ENCODE assay signal across 1 cellular context in the genomic region with DNA sequence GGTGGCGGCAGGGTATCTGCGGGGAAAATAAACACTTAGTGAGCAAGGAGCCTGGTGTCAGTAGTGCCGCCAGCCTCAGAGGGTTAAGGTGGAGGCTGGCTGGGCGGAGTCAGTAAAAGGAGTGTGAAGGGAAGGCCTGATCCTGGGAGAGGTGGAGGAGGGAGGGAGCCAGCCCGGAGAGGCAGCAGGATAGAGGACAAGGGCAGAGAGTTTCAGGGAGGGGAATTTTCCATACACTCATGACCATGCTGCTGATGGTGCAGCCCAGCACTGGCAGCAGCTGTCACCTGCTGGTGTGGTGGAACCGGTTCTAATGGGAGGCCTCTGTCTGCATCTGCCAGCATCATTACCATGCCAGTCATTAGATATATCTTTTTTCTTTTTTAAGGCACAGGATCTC.
TF ChIP-seq lines count a peak whose summit lies in the region.

No MANE protein-coding gene starts in this region.

TF ChIP-seq in IMR-90, 13 proteins besides CTCF, POLR2A, EP300 and RAD21:
- TF ChIP-seq MAFK (IDR thresholded peaks at IDR 0.05; ENCODE audit: low read depth, low read length) (no peak), CHD1 (IDR thresholded peaks at IDR 0.05; ENCODE audit: low read depth, low read length) (no peak), SMC3 (IDR thresholded peaks at IDR 0.05; ENCODE audit: low read depth, low read length) (no peak), NFE2L2 (IDR thresholded peaks at IDR 0.05; ENCODE audit: low read depth, low read length) (no peak), FOS (IDR thresholded peaks at IDR 0.05; ENCODE audit: low read depth, low read length) (no peak), BHLHE40 (IDR thresholded peaks at IDR 0.05; ENCODE audit: low read depth, low read length) (no peak), MAZ (IDR thresholded peaks at IDR 0.05; ENCODE audit: borderline replicate concordance, low read depth, low read length) (no peak), MXI1 (IDR thresholded peaks at IDR 0.05; ENCODE audit: borderline replicate concordance, low read depth, low read length) (no peak), RCOR1 (IDR thresholded peaks at IDR 0.05; ENCODE audit: insufficient replicate concordance, low read length) (no peak), RFX5 (IDR thresholded peaks at IDR 0.05; ENCODE audit: low read depth, low read length) (no peak), CEBPB (IDR thresholded peaks at IDR 0.05; ENCODE audit: low read depth, low read length) (no peak)
- TF ChIP-seq, protein P1, sequence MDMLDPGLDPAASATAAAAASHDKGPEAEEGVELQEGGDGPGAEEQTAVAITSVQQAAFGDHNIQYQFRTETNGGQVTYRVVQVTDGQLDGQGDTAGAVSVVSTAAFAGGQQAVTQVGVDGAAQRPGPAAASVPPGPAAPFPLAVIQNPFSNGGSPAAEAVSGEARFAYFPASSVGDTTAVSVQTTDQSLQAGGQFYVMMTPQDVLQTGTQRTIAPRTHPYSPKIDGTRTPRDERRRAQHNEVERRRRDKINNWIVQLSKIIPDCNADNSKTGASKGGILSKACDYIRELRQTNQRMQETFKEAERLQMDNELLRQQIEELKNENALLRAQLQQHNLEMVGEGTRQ (IDR thresholded peaks at IDR 0.05; ENCODE audit: low read depth, low read length) = no peak
- TF ChIP-seq, protein P2, sequence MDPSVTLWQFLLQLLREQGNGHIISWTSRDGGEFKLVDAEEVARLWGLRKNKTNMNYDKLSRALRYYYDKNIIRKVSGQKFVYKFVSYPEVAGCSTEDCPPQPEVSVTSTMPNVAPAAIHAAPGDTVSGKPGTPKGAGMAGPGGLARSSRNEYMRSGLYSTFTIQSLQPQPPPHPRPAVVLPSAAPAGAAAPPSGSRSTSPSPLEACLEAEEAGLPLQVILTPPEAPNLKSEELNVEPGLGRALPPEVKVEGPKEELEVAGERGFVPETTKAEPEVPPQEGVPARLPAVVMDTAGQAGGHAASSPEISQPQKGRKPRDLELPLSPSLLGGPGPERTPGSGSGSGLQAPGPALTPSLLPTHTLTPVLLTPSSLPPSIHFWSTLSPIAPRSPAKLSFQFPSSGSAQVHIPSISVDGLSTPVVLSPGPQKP (IDR thresholded peaks at IDR 0.05; ENCODE audit: borderline replicate concordance, low read depth, low read length) = no peak
